In the genomic region with DNA sequence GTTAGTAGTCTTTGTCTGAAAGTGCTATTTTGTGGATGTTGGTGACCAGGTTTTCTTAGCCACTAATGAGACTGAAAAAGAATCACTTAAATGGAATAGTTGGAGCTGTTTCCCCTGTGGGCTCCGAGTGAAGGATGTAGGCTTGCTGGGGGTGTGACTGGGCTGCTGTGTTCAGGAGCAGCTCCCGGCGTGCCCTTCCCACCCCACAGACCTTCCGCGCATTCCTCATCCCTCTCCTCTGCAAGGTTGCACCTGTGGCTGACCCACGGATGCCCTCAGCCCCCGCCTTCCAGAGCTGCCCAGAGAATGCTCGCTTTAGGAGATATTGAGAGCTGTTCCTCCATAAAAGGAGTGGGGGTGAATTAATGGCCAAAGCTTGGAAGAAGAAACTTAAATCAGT, we compare ENCODE assay signal across 30 cellular contexts.
"Had no signal": no experiment of that assay in that cellular context is flagged by ENCODE, and none has a peak within 500 bp of the region (broad histone marks: within the 10 kb centered on the region; RNA-seq: fewer than 3 reads in every experiment).

No MANE protein-coding gene starts in this region.

- H3K4me1 Mint-ChIP-seq: activated CD4-positive, alpha-beta memory T cell treated with anti-CD3 and anti-CD28 coated beads, Interleukin-2, amount 10 ng/mL, durations not matched to agents 7 days and 5 days had no signal

- H3K36me3 ChIP-seq: esophagus squamous epithelium, neutrophil, vagina, WERI-Rb-1 had no signal

- ATAC-seq: heart right ventricle; stimulated activated naive CD8-positive, alpha-beta T cell treated with anti-CD3 and anti-CD28 coated beads, Interleukin-15, Interleukin-2, amounts not matched to agents 100 U/mL and 50 U/mL, for 24 hours; T-helper 17 cell had no signal

- H3K4me3 ChIP-seq: esophagus squamous epithelium, heart right ventricle, right atrium auricular region, spleen, testis, vagina had no signal

- DNase-seq: activated CD4-positive, alpha-beta memory T cell treated with anti-CD3 and anti-CD28 coated beads, Interleukin-2, amount 10 ng/mL, durations not matched to agents 7 days and 5 days; activated CD4-positive, alpha-beta T cell treated with anti-CD3 and anti-CD28 coated beads, Interleukin-2, amount 10 ng/mL, durations not matched to agents 24 days and 14 days; activated CD4-positive, CD25-positive, alpha-beta regulatory T cell treated with anti-CD3 and anti-CD28 coated beads, Interleukin-2, amount 50 U/mL, for 72 hours; activated naive CD4-positive, alpha-beta T cell treated with anti-CD3 and anti-CD28 coated beads for 36 hours; activated naive CD8-positive, alpha-beta T cell treated with anti-CD3 and anti-CD28 coated beads, Interleukin-2, amount 10 ng/mL, durations not matched to agents 7 days and 5 days; amniotic stem cell; central memory CD4-positive, alpha-beta T cell; esophagus squamous epithelium; foreskin melanocyte; heart right ventricle; kidney glomerular epithelial cell; mammary epithelial cell; nephron progenitor cell; spleen; stimulated activated CD4-positive, alpha-beta T cell treated with anti-CD3 and anti-CD28 coated beads, Interleukin-4, amount 100 ng/mL, for 1 hour; stimulated activated naive CD8-positive, alpha-beta T cell treated with anti-CD3 and anti-CD28 coated beads, Interleukin-15, Interleukin-2, amounts not matched to agents 100 U/mL and 50 U/mL, for 24 hours; SW 1271; T-helper 17 cell; T1000; testis; trophoblast cell; WERI-Rb-1 had no signal

- H3K27ac Mint-ChIP-seq: activated CD4-positive, alpha-beta memory T cell treated with anti-CD3 and anti-CD28 coated beads, Interleukin-2, amount 10 ng/mL, durations not matched to agents 7 days and 5 days; activated CD4-positive, alpha-beta T cell treated with anti-CD3 and anti-CD28 coated beads, Interleukin-2, amount 10 ng/mL, durations not matched to agents 24 days and 14 days; activated naive CD4-positive, alpha-beta T cell treated with anti-CD3 and anti-CD28 coated beads for 36 hours; activated naive CD8-positive, alpha-beta T cell treated with anti-CD3 and anti-CD28 coated beads, Interleukin-2, amount 10 ng/mL, durations not matched to agents 7 days and 5 days; dendritic cell treated with granulocyte-macrophage colony-stimulating factor and Interleukin-4, amounts not matched to agents 40 ng/mL and 50 ng/mL, for 4 days; T-helper 17 cell had no signal

- H3K9me3 ChIP-seq: esophagus squamous epithelium, heart right ventricle, neutrophil, right atrium auricular region, spleen, testis, vagina had no signal

- H3K9me3 Mint-ChIP-seq: activated CD4-positive, alpha-beta memory T cell treated with anti-CD3 and anti-CD28 coated beads, Interleukin-2, amount 10 ng/mL, durations not matched to agents 7 days and 5 days; activated CD4-positive, alpha-beta T cell treated with anti-CD3 and anti-CD28 coated beads, Interleukin-2, amount 10 ng/mL, durations not matched to agents 24 days and 14 days; activated naive CD4-positive, alpha-beta T cell treated with anti-CD3 and anti-CD28 coated beads for 36 hours; activated naive CD8-positive, alpha-beta T cell treated with anti-CD3 and anti-CD28 coated beads, Interleukin-2, amount 10 ng/mL, durations not matched to agents 7 days and 5 days; dendritic cell treated with granulocyte-macrophage colony-stimulating factor and Interleukin-4, amounts not matched to agents 40 ng/mL and 50 ng/mL, for 4 days; nephron progenitor cell had no signal

- H3K27me3 ChIP-seq: esophagus squamous epithelium, heart right ventricle, neutrophil, right atrium auricular region, spleen, testis, vagina had no signal

- H3K4me3 Mint-ChIP-seq: activated CD4-positive, alpha-beta memory T cell treated with anti-CD3 and anti-CD28 coated beads, Interleukin-2, amount 10 ng/mL, durations not matched to agents 7 days and 5 days; activated CD4-positive, alpha-beta T cell treated with anti-CD3 and anti-CD28 coated beads, Interleukin-2, amount 10 ng/mL, durations not matched to agents 24 days and 14 days; activated naive CD4-positive, alpha-beta T cell treated with anti-CD3 and anti-CD28 coated beads for 36 hours; activated naive CD8-positive, alpha-beta T cell treated with anti-CD3 and anti-CD28 coated beads, Interleukin-2, amount 10 ng/mL, durations not matched to agents 7 days and 5 days; dendritic cell treated with granulocyte-macrophage colony-stimulating factor and Interleukin-4, amounts not matched to agents 40 ng/mL and 50 ng/mL, for 4 days; nephron progenitor cell; T-helper 17 cell had no signal

- FAIRE-seq: astrocyte, endometrium had no signal

- H3K4me1 ChIP-seq: testis, vagina had no signal

- H3K27ac ChIP-seq: epithelial cell of prostate, esophagus squamous epithelium, heart right ventricle, neutrophil, parathyroid adenoma, right atrium auricular region, spleen, testis, vagina, WERI-Rb-1 had no signal

- H3K27me3 Mint-ChIP-seq: activated CD4-positive, alpha-beta memory T cell treated with anti-CD3 and anti-CD28 coated beads, Interleukin-2, amount 10 ng/mL, durations not matched to agents 7 days and 5 days; activated CD4-positive, alpha-beta T cell treated with anti-CD3 and anti-CD28 coated beads, Interleukin-2, amount 10 ng/mL, durations not matched to agents 24 days and 14 days; activated naive CD8-positive, alpha-beta T cell treated with anti-CD3 and anti-CD28 coated beads, Interleukin-2, amount 10 ng/mL, durations not matched to agents 7 days and 5 days; T-helper 17 cell had no signal
